ENCODE assay signal across 20 cellular contexts in the genomic region with DNA sequence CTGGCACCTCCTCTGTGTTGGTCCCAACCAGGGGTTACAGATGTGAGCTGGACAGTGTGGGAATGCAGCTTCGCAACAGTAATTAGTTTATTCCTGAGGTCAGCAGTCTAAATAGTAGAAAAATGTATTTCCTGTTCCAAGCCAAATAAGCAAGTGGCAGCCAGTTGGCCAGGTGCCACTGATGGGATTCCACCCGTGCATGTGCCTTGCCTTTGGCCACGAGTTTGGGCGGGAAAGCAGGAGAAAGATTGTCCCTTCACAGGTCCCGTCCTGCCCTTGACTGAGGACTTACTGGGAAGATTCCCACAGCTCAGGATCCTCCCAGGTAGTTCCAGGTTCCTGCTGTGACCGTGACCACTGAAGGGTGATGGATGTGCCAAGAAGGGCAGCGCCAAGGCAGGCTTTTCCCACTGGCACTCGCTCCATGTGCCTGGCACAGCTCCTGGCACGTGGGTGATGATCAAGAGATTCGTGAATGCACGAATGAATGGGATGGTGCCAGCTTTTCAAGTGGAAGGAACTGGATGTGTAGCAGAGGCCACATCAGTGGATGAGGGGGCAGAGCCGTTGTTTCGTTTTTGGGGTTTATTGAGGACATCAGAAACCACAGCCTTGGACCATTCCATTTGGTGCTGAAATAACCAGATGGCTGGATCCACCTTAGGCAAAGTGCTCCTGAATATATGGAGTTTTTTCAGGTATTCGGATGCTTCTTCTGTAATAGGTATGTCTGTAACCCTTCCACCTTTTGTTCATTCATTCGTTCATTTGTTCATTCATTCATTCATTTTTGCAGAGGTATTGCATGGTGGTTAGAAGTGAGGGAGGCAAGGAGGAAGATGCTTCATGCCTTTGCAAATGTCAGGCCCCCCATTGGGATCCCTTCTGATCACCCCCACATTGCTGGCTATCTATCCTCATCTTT.
DNase-seq lines count a peak whose midpoint lies in the region; ATAC-seq and TF ChIP-seq lines count a peak whose summit lies in the region.
"Had no signal": no experiment of that assay in that cellular context is flagged by ENCODE, and none has a peak within 500 bp of the region (broad histone marks: within the 10 kb centered on the region; RNA-seq: fewer than 3 reads in every experiment).

No MANE protein-coding gene starts in this region.

- no peak overlapping the region for H3K4me3 Mint-ChIP-seq in natural killer cell treated with Interleukin-12 subunit alpha and Interleukin-12 subunit beta and Interleukin-15 and Interleukin-18, amount 100 ng/mL, for 72 hours
- no peak overlapping the region for H3K4me3 Mint-ChIP-seq in Calu3 (ENCODE audit: low read depth, unreplicated experiment)
- no peak overlapping the region for H3K4me3 Mint-ChIP-seq in nephron progenitor cell
- H3K4me3 Mint-ChIP-seq: activated naive CD8-positive, alpha-beta T cell treated with anti-CD3 and anti-CD28 coated beads, Interleukin-2, amount 50 U/mL, for 24 hours; CD8-positive, alpha-beta T cell; naive thymus-derived CD8-positive, alpha-beta T cell had no signal

- no peak for TF ChIP-seq CTCF in choroid plexus epithelial cell (conservative IDR thresholded peaks at IDR 0.05; ENCODE audit: low read depth, low read length)
- TF ChIP-seq CTCF in prostate gland (IDR thresholded peaks at IDR 0.05): no peak
- TF ChIP-seq CTCF in Calu3 (IDR thresholded peaks at IDR 0.05; ENCODE audit: unreplicated experiment): no peak
- TF ChIP-seq CTCF in nephron progenitor cell (IDR thresholded peaks at IDR 0.05): no peak

- ATAC-seq in natural killer cell treated with Interleukin-12 subunit alpha and Interleukin-12 subunit beta and Interleukin-15 and Interleukin-18, amount 100 ng/mL, for 72 hours: no peak
- no peak for ATAC-seq in HG02798 (IDR thresholded peaks at IDR 0.05; ENCODE audit: poor library complexity, unreplicated experiment)
- ATAC-seq: activated naive CD8-positive, alpha-beta T cell treated with anti-CD3 and anti-CD28 coated beads, Interleukin-2, amount 50 U/mL, for 24 hours; CD8-positive, alpha-beta T cell; naive thymus-derived CD8-positive, alpha-beta T cell had no signal

- no peaks in the 10 kb centered on the region for H3K36me3 ChIP-seq in prostate gland
- H3K36me3 ChIP-seq: colonic mucosa, esophagus squamous epithelium, transverse colon had no signal

- H3K27me3 Mint-ChIP-seq in natural killer cell treated with Interleukin-12 subunit alpha and Interleukin-12 subunit beta and Interleukin-15 and Interleukin-18, amount 100 ng/mL, for 72 hours: peaks cover 35 to 37% of the 10 kb centered on the region in 2 donors
- peaks cover 67% of the 10 kb centered on the region for H3K27me3 Mint-ChIP-seq in Calu3 (ENCODE audit: unreplicated experiment)
- H3K27me3 Mint-ChIP-seq in nephron progenitor cell (ENCODE audit: low read depth, poor library complexity): peaks cover 69% of the 10 kb centered on the region

- WGBS in prostate gland: 16% methylated on average over 15 of the region's 15 CpGs

- no peak overlapping the region for H3K27ac Mint-ChIP-seq in natural killer cell treated with Interleukin-12 subunit alpha and Interleukin-12 subunit beta and Interleukin-15 and Interleukin-18, amount 100 ng/mL, for 72 hours
- H3K27ac Mint-ChIP-seq in Calu3 (ENCODE audit: unreplicated experiment): no peak overlapping the region
- H3K27ac Mint-ChIP-seq in nephron progenitor cell: no peak overlapping the region
- H3K27ac Mint-ChIP-seq: activated naive CD8-positive, alpha-beta T cell treated with anti-CD3 and anti-CD28 coated beads, Interleukin-2, amount 50 U/mL, for 24 hours; CD8-positive, alpha-beta T cell had no signal

- DNase-seq in EL (peak; percentile 36), NCI-H2196 (lab: John Stamatoyannopoulos, UW; ENCODE audit: unreplicated experiment) (peak; percentile 63), choroid plexus epithelial cell (ENCODE audit: low read depth) (peak; percentile 23), prostate gland (ENCODE audit: low spot score) (peak; percentile 76), Calu3 (no peak), nephron progenitor cell (no peak)
- DNase-seq in natural killer cell treated with Interleukin-12 subunit alpha and Interleukin-12 subunit beta and Interleukin-15 and Interleukin-18, amount 100 ng/mL, for 72 hours (ENCODE audit: low spot score): no peak
- DNase-seq: activated CD4-positive, CD25-positive, alpha-beta regulatory T cell treated with anti-CD3 and anti-CD28 coated beads, Interleukin-2, amount 50 U/mL, for 72 hours; activated naive CD8-positive, alpha-beta T cell treated with anti-CD3 and anti-CD28 coated beads, Interleukin-2, amount 50 U/mL, for 24 hours; CD8-positive, alpha-beta T cell; colonic mucosa; esophagus squamous epithelium; GF-D8; KBM-7; naive thymus-derived CD8-positive, alpha-beta T cell; NCI-H1694 treated with DMSO at 0.1 percent for 48 hours; NCI-H526 treated with DMSO at 0.1 percent for 48 hours; stimulated activated CD4-positive, alpha-beta T cell treated with anti-CD3 and anti-CD28 coated beads, Interleukin-4, amount 100 ng/mL, for 1 hour; transverse colon had no signal

- H3K27ac ChIP-seq in prostate gland: no peak overlapping the region
- H3K27ac ChIP-seq: colonic mucosa, esophagus squamous epithelium, transverse colon had no signal

- no peak for TF ChIP-seq POLR2A in prostate gland (IDR thresholded peaks at IDR 0.05)

- H3K4me1 Mint-ChIP-seq in natural killer cell treated with Interleukin-12 subunit alpha and Interleukin-12 subunit beta and Interleukin-15 and Interleukin-18, amount 100 ng/mL, for 72 hours (ENCODE audit: low read depth in 2 of 2): no peaks in the 10 kb centered on the region
- H3K4me1 Mint-ChIP-seq in Calu3 (ENCODE audit: low read depth, unreplicated experiment): peaks cover 9% of the 10 kb centered on the region
- peaks cover 26% of the 10 kb centered on the region for H3K4me1 Mint-ChIP-seq in nephron progenitor cell
- H3K4me1 Mint-ChIP-seq: activated naive CD8-positive, alpha-beta T cell treated with anti-CD3 and anti-CD28 coated beads, Interleukin-2, amount 50 U/mL, for 24 hours had no signal

- peaks cover 3% of the 10 kb centered on the region for H3K27me3 ChIP-seq in prostate gland (replicated peaks; ENCODE audit: insufficient read depth)

- H3K4me3 ChIP-seq in choroid plexus epithelial cell (ENCODE audit: low read depth, low read length): no peak overlapping the region
- no peak overlapping the region for H3K4me3 ChIP-seq in prostate gland
- H3K4me3 ChIP-seq: colonic mucosa, esophagus squamous epithelium, transverse colon had no signal

- no peaks in the 10 kb centered on the region for H3K9me3 ChIP-seq in prostate gland
- H3K9me3 ChIP-seq: colonic mucosa, esophagus squamous epithelium, transverse colon had no signal

- BruUV-seq in Calu3 (replicated peaks; lab: Mats Ljungman, UMichigan): no TSS peak

- H3K4me1 ChIP-seq in prostate gland (replicated peaks): no peaks in the 10 kb centered on the region
- H3K4me1 ChIP-seq: colonic mucosa, transverse colon had no signal

- no peaks in the 10 kb centered on the region for H3K9me3 Mint-ChIP-seq in natural killer cell treated with Interleukin-12 subunit alpha and Interleukin-12 subunit beta and Interleukin-15 and Interleukin-18, amount 100 ng/mL, for 72 hours
- H3K9me3 Mint-ChIP-seq in Calu3 (ENCODE audit: low read depth, unreplicated experiment): no peaks in the 10 kb centered on the region
- no peaks in the 10 kb centered on the region for H3K9me3 Mint-ChIP-seq in nephron progenitor cell
- H3K9me3 Mint-ChIP-seq: activated naive CD8-positive, alpha-beta T cell treated with anti-CD3 and anti-CD28 coated beads, Interleukin-2, amount 50 U/mL, for 24 hours; CD8-positive, alpha-beta T cell; naive thymus-derived CD8-positive, alpha-beta T cell had no signal

- CTCF ChIA-PET in Calu3 (lab: Charles Lee): no interaction called here

- no peaks in the 10 kb centered on the region for H3K36me3 Mint-ChIP-seq in natural killer cell treated with Interleukin-12 subunit alpha and Interleukin-12 subunit beta and Interleukin-15 and Interleukin-18, amount 100 ng/mL, for 72 hours
- H3K36me3 Mint-ChIP-seq in Calu3 (ENCODE audit: insufficient read depth, unreplicated experiment) (no peaks in the 10 kb centered on the region), nephron progenitor cell (ENCODE audit: low read depth) (no peaks in the 10 kb centered on the region)
- H3K36me3 Mint-ChIP-seq: CD8-positive, alpha-beta T cell; naive thymus-derived CD8-positive, alpha-beta T cell had no signal

- intact Hi-C loops in prostate gland (cut with DNase I): no loop called here
- intact Hi-C loops in Calu3 (cut with micrococcal nuclease; ENCODE audit: unreplicated experiment): no loop called here

Comparison
In these comparisons a context has a peak if more than half of its experiments do, and no peak if none do; other contexts are left out.
1. DNase-seq: peak in EL (single experiment), NCI-H2196 (single experiment), choroid plexus epithelial cell (single experiment) and prostate gland (single experiment); none in natural killer cell treated with Interleukin-12 subunit alpha and Interleukin-12 subunit beta and Interleukin-15 and Interleukin-18, amount 100 ng/mL, for 72 hours (single experiment), Calu3 (single experiment) and nephron progenitor cell (single experiment).